29 cellular contexts compared by ENCODE assay signal in genomic region chr9:136724772-136725171, GRCh38. TPM values are rescaled to one million over a fixed set of nuclear protein-coding genes. Genes with fewer than 3 reads are reported as not detected.
DNase-seq lines count a peak whose midpoint lies in the region; ATAC-seq and TF ChIP-seq lines count a peak whose summit lies in the region.
"Had no signal": no experiment of that assay in that cellular context is flagged by ENCODE, and none has a peak within 500 bp of the region (broad histone marks: within the 10 kb centered on the region; RNA-seq: fewer than 3 reads in every experiment).

No MANE protein-coding gene starts in this region.

- no peak overlapping the region for H2AFZ ChIP-seq in hepatocyte

- POLR2A ChIA-PET in HEK293 (lab: Yijun Ruan, JAX) (interaction anchor here (0.8 to 3.8 kb wide), 4 partner anchors 11 to 346 kb away, joined by 3 to 25 read pairs (median 8); partner anchors contain the start of genes DIPK1B and SAPCD2), WTC11 (lab: Charles Lee) (no interaction called here)

- TF ChIP-seq CTCF in HEK293 (tag by site-specific recombination; IDR thresholded peaks at IDR 0.05) (no peak), WTC11 (IDR thresholded peaks at IDR 0.05) (no peak), hepatocyte (IDR thresholded peaks at IDR 0.05; ENCODE audit: poor library complexity) (no peak)

- peak overlapping the region; percentile 99 for H3K27ac Mint-ChIP-seq in activated T-cell treated with anti-CD3 and anti-CD28 coated beads, Interleukin-2, amount 50 U/mL, for 24 hours
- H3K27ac Mint-ChIP-seq in WTC11, result peak overlapping the region; percentile 80; the same call in 1 of the 2 replicates
- H3K27ac Mint-ChIP-seq: activated CD4-positive, alpha-beta T cell treated with anti-CD3 and anti-CD28 coated beads, Interleukin-2, amount 10 ng/mL, durations not matched to agents 24 days and 14 days; HFFc6 had no signal

- CTCF ChIA-PET in HEK293 (lab: Yijun Ruan, JAX), result no interaction called here
- CTCF ChIA-PET in WTC11 (lab: Charles Lee), result no interaction called here

- H3K4me2 ChIP-seq in hepatocyte, result peak overlapping the region; percentile 2

- no peaks in the 10 kb centered on the region for H3K9me2 ChIP-seq in hepatocyte (replicated peaks; ENCODE audit: insufficient read depth)

- peak overlapping the region; percentile 98 for H3K4me3 Mint-ChIP-seq in activated T-cell treated with anti-CD3 and anti-CD28 coated beads, Interleukin-2, amount 50 U/mL, for 24 hours
- no peak overlapping the region for H3K4me3 Mint-ChIP-seq in WTC11

- no peak overlapping the region for H3K27ac ChIP-seq in HEK293 (ENCODE audit: extremely low read depth, low read depth, low read length)
- no peak overlapping the region for H3K27ac ChIP-seq in hepatocyte
- H3K27ac ChIP-seq: breast epithelium, foreskin keratinocyte, SJCRH30 had no signal

- H3K36me3 Mint-ChIP-seq in activated T-cell treated with anti-CD3 and anti-CD28 coated beads, Interleukin-2, amount 50 U/mL, for 24 hours (ENCODE audit: low read depth), result peaks cover 62% of the 10 kb centered on the region
- H3K36me3 Mint-ChIP-seq in WTC11, result peaks cover 39% of the 10 kb centered on the region

- H3K79me2 ChIP-seq in hepatocyte, result peaks cover 40% of the 10 kb centered on the region

- H3K36me3 ChIP-seq in HEK293 (ENCODE audit: control insufficient read depth in 2 of 2, insufficient read depth in 1 of 2, low read length in 2 of 2) (peaks cover 0 to 64% of the 10 kb centered on the region in 2 experiments; a peak in 2 of 3 replicates), hepatocyte (replicated peaks; ENCODE audit: insufficient read depth, low read depth) (no peaks in the 10 kb centered on the region)

- no peaks in the 10 kb centered on the region for H3K27me3 ChIP-seq in hepatocyte
- H3K27me3 ChIP-seq: breast epithelium, SJCRH30, upper lobe of left lung had no signal

- peaks cover 36% of the 10 kb centered on the region for H3K4me1 Mint-ChIP-seq in activated T-cell treated with anti-CD3 and anti-CD28 coated beads, Interleukin-2, amount 50 U/mL, for 24 hours (ENCODE audit: low read depth)
- H3K4me1 Mint-ChIP-seq in WTC11, result peaks cover 17% of the 10 kb centered on the region

- peaks cover 65% of the 10 kb centered on the region for H4K20me1 ChIP-seq in hepatocyte (ENCODE audit: insufficient read depth, poor library complexity, severe bottlenecking)

- no peaks in the 10 kb centered on the region for H3K9me3 Mint-ChIP-seq in activated T-cell treated with anti-CD3 and anti-CD28 coated beads, Interleukin-2, amount 50 U/mL, for 24 hours
- no peaks in the 10 kb centered on the region for H3K9me3 Mint-ChIP-seq in WTC11
- H3K9me3 Mint-ChIP-seq: activated CD4-positive, alpha-beta T cell treated with anti-CD3 and anti-CD28 coated beads, Interleukin-2, amount 10 ng/mL, durations not matched to agents 24 days and 14 days; IgD-negative memory B cell; immature natural killer cell had no signal

- no peaks in the 10 kb centered on the region for H3K9me3 ChIP-seq in HEK293 (ENCODE audit: control insufficient read depth, insufficient read depth, low read depth, low read length)
- H3K9me3 ChIP-seq in hepatocyte (ENCODE audit: low read depth), result no peaks in the 10 kb centered on the region
- H3K9me3 ChIP-seq: breast epithelium, SJCRH30, upper lobe of left lung had no signal

- no peak for ATAC-seq in WTC11
- ATAC-seq: esophagus mucosa, foreskin keratinocyte, left lobe of liver had no signal

- H3K4me3 ChIP-seq in HEK293 (ENCODE audit: low read depth, low read length), result no peak overlapping the region
- no peak overlapping the region for H3K4me3 ChIP-seq in hepatocyte
- H3K4me3 ChIP-seq: SJCRH30 had no signal

- H3K27me3 Mint-ChIP-seq in activated T-cell treated with anti-CD3 and anti-CD28 coated beads, Interleukin-2, amount 50 U/mL, for 24 hours, result no peaks in the 10 kb centered on the region
- H3K27me3 Mint-ChIP-seq in WTC11 (ENCODE audit: low read depth), result no peaks in the 10 kb centered on the region
- H3K27me3 Mint-ChIP-seq: B cell, IgD-negative memory B cell had no signal

- WGBS in hepatocyte (ENCODE audit: low lambda C conversion rate, missing lambda C conversion rate), result 95% methylated on average over 7 of the region's 7 CpGs

- no peak for DNase-seq in activated T-cell treated with anti-CD3 and anti-CD28 coated beads, Interleukin-2, amount 50 U/mL, for 24 hours
- no peak for DNase-seq in activated T-cell treated with anti-CD3 and anti-CD28 coated beads for 4 hours
- DNase-seq in WTC11 (ENCODE audit: low spot score), result no peak
- DNase-seq in hepatocyte (ENCODE audit: low spot score), result no peak
- DNase-seq in GDM1 (lab: John Stamatoyannopoulos, UW), result no peak
- no peak for DNase-seq in T1000 (lab: John Stamatoyannopoulos, UW)
- DNase-seq in activated CD8-positive, alpha-beta memory T cell treated with anti-CD3 and anti-CD28 coated beads for 24 hours, result no peak
- DNase-seq: activated CD4-positive, alpha-beta T cell treated with anti-CD3 and anti-CD28 coated beads, Interleukin-2, amount 10 ng/mL, durations not matched to agents 24 days and 14 days; activated effector memory CD4-positive, alpha-beta T cell treated with Interleukin-2 at 50 U/mL for 16 hours; effector CD8-positive, alpha-beta T cell; foreskin keratinocyte; HFFc6; immature natural killer cell; MM.1S; NCI-H1417 treated with DMSO at 0.1 percent for 48 hours; NCI-H446; SJCRH30; upper lobe of left lung had no signal

- H3K4me1 ChIP-seq in HEK293 (ENCODE audit: control insufficient read depth, insufficient read depth, low read length) (no peaks in the 10 kb centered on the region; the same call in 1 of the 2 replicates), hepatocyte (ENCODE audit: insufficient read depth) (peaks cover 33% of the 10 kb centered on the region)

TF ChIP-seq in HEK293, 187 proteins besides CTCF, POLR2A, EP300 and RAD21 (continues in another document):
- TF ChIP-seq TRIM28 (IDR thresholded peaks at IDR 0.05; ENCODE audit: borderline replicate concordance, low read length) (no peak), KLF16 (tag by site-specific recombination; IDR thresholded peaks at IDR 0.05) (no peak), ZNF341 (tag by site-specific recombination; IDR thresholded peaks at IDR 0.05; ENCODE audit: low read depth) (no peak), ZNF660 (tag by site-specific recombination; IDR thresholded peaks at IDR 0.05) (no peak), ZFP69B (tag by site-specific recombination; IDR thresholded peaks at IDR 0.05) (peak; percentile 42; the same call in 1 of the 2 replicates), ZNF223 (tag by site-specific recombination; IDR thresholded peaks at IDR 0.05) (no peak), ZSCAN18 (tag by site-specific recombination; IDR thresholded peaks at IDR 0.05) (no peak), ZNF585B (tag by site-specific recombination; IDR thresholded peaks at IDR 0.05) (no peak), ZNF10 (tag by site-specific recombination; IDR thresholded peaks at IDR 0.05) (no peak)

TF ChIP-seq in WTC11, 78 proteins besides CTCF, POLR2A, EP300 and RAD21 (continues in another document):
- TF ChIP-seq GTF2I (CRISPR knock-in tag; conservative IDR thresholded peaks at IDR 0.05) (no peak), RELA (CRISPR knock-in tag; IDR thresholded peaks at IDR 0.05; ENCODE audit: borderline replicate concordance) (no peak), ATF1 (CRISPR knock-in tag; IDR thresholded peaks at IDR 0.05) (no peak), MXD4 (CRISPR knock-in tag; IDR thresholded peaks at IDR 0.05; ENCODE audit: borderline replicate concordance) (no peak), NFE2L1 (CRISPR knock-in tag; IDR thresholded peaks at IDR 0.05) (no peak), MLX (CRISPR knock-in tag; IDR thresholded peaks at IDR 0.05) (no peak), CREM (CRISPR knock-in tag; IDR thresholded peaks at IDR 0.05) (no peak), ZNF317 (CRISPR knock-in tag; IDR thresholded peaks at IDR 0.05; ENCODE audit: borderline replicate concordance, low read depth) (no peak), E2F5 (CRISPR knock-in tag; IDR thresholded peaks at IDR 0.05) (no peak)

RNA-seq across cellular contexts. Expression of gene DIPK1B, which starts 12.4 kb away (rescaled TPM):
- 45.4 to 49.8 TPM (median 48.9 TPM) in 3 replicates for total RNA-seq in WTC11 (2021)
- total RNA-seq in hepatocyte, result 31.7 and 33.3 TPM in 2 replicates
- polyA plus RNA-seq in hepatocyte, result 39.4 and 47.3 TPM in 2 replicates
- total RNA-seq: HFFc6 had no signal

RNA-seq across cellular contexts. Expression of gene LCN10, which starts 18.0 kb away (rescaled TPM):
- 2.4 to 3.7 TPM (median 3.3 TPM) in 3 replicates for total RNA-seq in WTC11 (2021)
- not detected in 2 replicates for total RNA-seq in hepatocyte
- polyA plus RNA-seq in hepatocyte, result not detected in 2 replicates
- total RNA-seq: foreskin keratinocyte, HFFc6, SJCRH30 had no signal
- polyA plus RNA-seq: foreskin keratinocyte, immature natural killer cell had no signal

RNA-seq across cellular contexts. Expression of gene LCN6, which starts 23.6 kb away (rescaled TPM):
- total RNA-seq in WTC11 (2021) (not detected in 3 replicates), hepatocyte (not detected in 2 replicates)
- polyA plus RNA-seq in hepatocyte, result not detected in 2 replicates
- total RNA-seq: activated CD4-positive, alpha-beta T cell treated with anti-CD3 and anti-CD28 coated beads, Interleukin-2, amount 10 ng/mL, durations not matched to agents 24 days and 14 days; B cell; foreskin keratinocyte; HFFc6; left lobe of liver; pulmonary artery endothelial cell; SJCRH30; skeletal muscle tissue; T-helper 1 cell treated with Interleukin-12 subunit alpha and Interleukin-12 subunit beta and Interleukin-4 antibody, amounts not matched to agents 30 ng/mL and 1 ng/mL, for 36 hours had no signal
- polyA plus RNA-seq: foreskin keratinocyte, IgD-negative memory B cell, immature natural killer cell had no signal

RNA-seq across cellular contexts. Expression of gene LCN8, which starts 33.3 kb away (rescaled TPM):
- total RNA-seq in WTC11 (2021) (0.21 TPM in 1 of 3 replicates, not detected in the others), hepatocyte (not detected in 2 replicates)
- polyA plus RNA-seq in hepatocyte, result not detected in 2 replicates
- total RNA-seq: activated CD4-positive, alpha-beta T cell treated with anti-CD3 and anti-CD28 coated beads, Interleukin-2, amount 10 ng/mL, durations not matched to agents 24 days and 14 days; breast epithelium; esophagus mucosa; foreskin keratinocyte; HFFc6; left lobe of liver; mesenteric fat pad; pulmonary artery endothelial cell; SJCRH30; skeletal muscle tissue; subcutaneous adipose tissue; T-helper 1 cell treated with Interleukin-12 subunit alpha and Interleukin-12 subunit beta and Interleukin-4 antibody, amounts not matched to agents 30 ng/mL and 1 ng/mL, for 36 hours; upper lobe of left lung had no signal
- polyA plus RNA-seq: foreskin keratinocyte had no signal

RNA-seq across cellular contexts. Expression of gene AGPAT2, which starts 37.5 kb away (rescaled TPM):
- total RNA-seq in WTC11 (2021) (40.2 to 42.2 TPM (median 41.2 TPM) in 3 replicates), hepatocyte (125 and 136 TPM in 2 replicates)
- 242 and 249 TPM in 2 replicates for polyA plus RNA-seq in hepatocyte
